ENCODE assay signal across 26 cellular contexts in genomic region chr4:101670897-101671296, GRCh38.
DNase-seq lines count a peak whose midpoint lies in the region; ATAC-seq and TF ChIP-seq lines count a peak whose summit lies in the region.
"Had no signal": no experiment of that assay in that cellular context is flagged by ENCODE, and none has a peak within 500 bp of the region (broad histone marks: within the 10 kb centered on the region; RNA-seq: fewer than 3 reads in every experiment).

No MANE protein-coding gene starts in this region.

- no peaks in the 10 kb centered on the region for H3K27me3 ChIP-seq in ACC112 (ENCODE audit: insufficient read depth, low read length)
- no peaks in the 10 kb centered on the region for H3K27me3 ChIP-seq in adipocyte (replicated peaks; ENCODE audit: control insufficient read depth, insufficient read depth, low read length)
- no peaks in the 10 kb centered on the region for H3K27me3 ChIP-seq in left ventricle myocardium inferior (ENCODE audit: low read depth)
- H3K27me3 ChIP-seq in psoas muscle (ENCODE audit: insufficient read depth in 3 of 3, low read length in 2 of 3) = no peaks in the 10 kb centered on the region
- H3K27me3 ChIP-seq: BLaER1 had no signal

- no peaks in the 10 kb centered on the region for H3K9me3 Mint-ChIP-seq in natural killer cell
- H3K9me3 Mint-ChIP-seq: HFFc6 had no signal

- ATAC-seq in psoas muscle (peak in 2 of 4 donors; percentile 36 to 45), natural killer cell (no peak)
- ATAC-seq: HepG2, K562 had no signal

- TF ChIP-seq CTCF in left ventricle myocardium inferior (IDR thresholded peaks at IDR 0.05; ENCODE audit: borderline replicate concordance) (no peak), psoas muscle (IDR thresholded peaks at IDR 0.05) (no peak), natural killer cell (IDR thresholded peaks at IDR 0.05) (no peak)

- H3K27me3 Mint-ChIP-seq in natural killer cell (ENCODE audit: low read depth in 2 of 2) = no peaks in the 10 kb centered on the region

- H3K4me1 Mint-ChIP-seq in natural killer cell = no peaks in the 10 kb centered on the region

- no peak overlapping the region for H3K27ac Mint-ChIP-seq in natural killer cell
- H3K27ac Mint-ChIP-seq: CD4-positive, alpha-beta T cell; HFFc6 had no signal

- no peaks in the 10 kb centered on the region for H3K79me2 ChIP-seq in ACC112 (ENCODE audit: control insufficient read depth, insufficient read depth, low read length, unreplicated experiment)

- 77 to 80% (median 77%) methylated on average over 3 of the region's 3 CpGs for WGBS in psoas muscle, 3 donors

- no peaks in the 10 kb centered on the region for H3K36me3 ChIP-seq in ACC112 (ENCODE audit: insufficient read depth, low read length)
- peaks cover 3% of the 10 kb centered on the region for H3K36me3 ChIP-seq in adipocyte (ENCODE audit: control insufficient read depth, insufficient read depth, low read length, severe bottlenecking)
- no peaks in the 10 kb centered on the region for H3K36me3 ChIP-seq in left ventricle myocardium inferior
- no peaks in the 10 kb centered on the region for H3K36me3 ChIP-seq in psoas muscle (ENCODE audit: insufficient read depth in 1 of 2, low read depth in 1 of 2)
- H3K36me3 ChIP-seq: BLaER1 had no signal

- intact Hi-C loops in left ventricle myocardium inferior (cut with micrococcal nuclease) (no loop called here), psoas muscle (cut with DNase I) (no loop called here), natural killer cell (cut with micrococcal nuclease) (no loop called here)

- H3K4me1 ChIP-seq in ACC112 (ENCODE audit: control insufficient read depth, insufficient read depth, low read length, unreplicated experiment) (peaks cover 3% of the 10 kb centered on the region), adipocyte (ENCODE audit: control insufficient read depth, insufficient read depth, low read length) (peaks cover 36% of the 10 kb centered on the region), left ventricle myocardium inferior (no peaks in the 10 kb centered on the region), psoas muscle (no peaks in the 10 kb centered on the region)
- H3K4me1 ChIP-seq: BLaER1 had no signal

- H2AFZ ChIP-seq in ACC112 (ENCODE audit: low read length, unreplicated experiment) = peak overlapping the region; percentile 12

- DNase-seq in adipocyte (ENCODE audit: low read depth) (peak; percentile 67), left ventricle myocardium inferior (no peak), psoas muscle (peak; percentile 23 to 54), NCI-H2196 treated with DMSO at 0.1 percent for 48 hours (lab: John Stamatoyannopoulos, UW; ENCODE audit: unreplicated experiment) (no peak), natural killer cell (no peak), NCI-H2196 (lab: John Stamatoyannopoulos, UW; ENCODE audit: unreplicated experiment) (no peak)
- DNase-seq in stimulated activated CD4-positive, alpha-beta T cell treated with anti-CD3 and anti-CD28 coated beads, Interleukin-4, amount 100 ng/mL, for 4 hours = no peak
- DNase-seq: CD4-positive, alpha-beta T cell; COR-L47; DMS79; H7; HFFc6; MM.1S; NCI-H1048; NCI-H1436; NCI-H187 treated with DMSO at 0.1 percent for 48 hours; NCI-H2107; NCI-H226; NCI-H510A treated with DMSO at 0.1 percent for 48 hours; NCI-H748 treated with DMSO at 0.1 percent for 48 hours had no signal

- peak overlapping the region; percentile 83 for H3K9ac ChIP-seq in adipocyte (ENCODE audit: low read length)
- H3K9ac ChIP-seq: BLaER1 had no signal

- no peaks in the 10 kb centered on the region for H3K36me3 Mint-ChIP-seq in natural killer cell

- H3K4me3 ChIP-seq in ACC112 (ENCODE audit: low read depth, low read length) (no peak overlapping the region), adipocyte (ENCODE audit: low read length) (peak overlapping the region; percentile 69), left ventricle myocardium inferior (no peak overlapping the region), psoas muscle (no peak overlapping the region)
- H3K4me3 ChIP-seq: BLaER1, K562 had no signal

- H3K27ac ChIP-seq in ACC112 (ENCODE audit: low read depth, low read length) = no peak overlapping the region
- peak overlapping the region; percentile 28 for H3K27ac ChIP-seq in left ventricle myocardium inferior (replicated peaks)
- no peak overlapping the region for H3K27ac ChIP-seq in psoas muscle
- H3K27ac ChIP-seq: BLaER1, HL-60, RWPE1 had no signal

- H3K9me3 ChIP-seq in adipocyte (ENCODE audit: control insufficient read depth, low read length) (peaks cover 8% of the 10 kb centered on the region), left ventricle myocardium inferior (replicated peaks) (peaks cover 16% of the 10 kb centered on the region), psoas muscle (peaks cover 10% of the 10 kb centered on the region)
- H3K9me3 ChIP-seq: BLaER1 had no signal

- H3K4me3 Mint-ChIP-seq in natural killer cell = no peak overlapping the region
- H3K4me3 Mint-ChIP-seq: CD4-positive, alpha-beta T cell; HFFc6 had no signal

Comparison
In these comparisons a context has a peak if more than half of its experiments do, and no peak if none do; other contexts are left out.
1. DNase-seq: peak in adipocyte (single experiment) and psoas muscle (2 of 2); none in left ventricle myocardium inferior (single experiment), NCI-H2196 treated with DMSO at 0.1 percent for 48 hours (single experiment), stimulated activated CD4-positive, alpha-beta T cell treated with anti-CD3 and anti-CD28 coated beads, Interleukin-4, amount 100 ng/mL, for 4 hours (0 of 2), natural killer cell (single experiment) and NCI-H2196 (single experiment).